Comparison of ENCODE assay signal across 8 cellular contexts in the genomic region with DNA sequence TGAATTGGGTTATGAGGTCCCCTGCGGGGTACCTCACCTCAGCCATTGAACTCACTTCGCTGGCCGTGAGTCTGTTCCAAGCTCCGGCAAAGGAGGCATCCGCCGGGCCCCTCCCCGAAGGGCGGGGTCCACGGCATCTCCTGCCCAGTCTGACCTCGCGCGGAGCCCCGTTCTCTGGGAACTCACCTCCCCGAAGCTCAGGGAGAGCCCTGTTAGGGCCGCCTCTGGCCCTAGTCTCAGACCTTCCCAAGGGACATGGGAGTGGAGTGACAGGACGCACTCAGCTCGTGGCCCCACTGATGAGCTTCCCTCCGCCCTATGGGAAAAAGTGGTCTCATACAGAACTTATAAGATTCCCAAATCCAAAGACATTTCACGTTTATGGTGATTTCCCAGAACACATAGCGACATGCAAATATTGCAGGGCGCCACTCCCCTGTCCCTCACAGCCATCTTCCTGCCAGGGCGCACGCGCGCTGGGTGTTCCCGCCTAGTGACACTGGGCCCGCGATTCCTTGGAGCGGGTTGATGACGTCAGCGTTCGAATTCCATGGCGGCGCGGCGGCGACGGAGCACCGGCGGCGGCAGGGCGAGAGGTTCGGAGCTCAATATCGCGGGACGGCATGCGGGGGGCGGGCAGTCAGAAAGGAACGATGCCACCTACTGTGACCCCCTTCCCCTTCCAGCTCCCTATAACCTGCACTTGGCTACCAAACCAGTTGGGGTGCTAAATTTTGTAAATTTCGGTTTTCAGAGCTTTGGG. TPM values are rescaled to one million over a fixed set of nuclear protein-coding genes. Genes with fewer than 3 reads are reported as not detected.
DNase-seq lines count a peak whose midpoint lies in the region; ATAC-seq and TF ChIP-seq lines count a peak whose summit lies in the region.

A gene with protein sequence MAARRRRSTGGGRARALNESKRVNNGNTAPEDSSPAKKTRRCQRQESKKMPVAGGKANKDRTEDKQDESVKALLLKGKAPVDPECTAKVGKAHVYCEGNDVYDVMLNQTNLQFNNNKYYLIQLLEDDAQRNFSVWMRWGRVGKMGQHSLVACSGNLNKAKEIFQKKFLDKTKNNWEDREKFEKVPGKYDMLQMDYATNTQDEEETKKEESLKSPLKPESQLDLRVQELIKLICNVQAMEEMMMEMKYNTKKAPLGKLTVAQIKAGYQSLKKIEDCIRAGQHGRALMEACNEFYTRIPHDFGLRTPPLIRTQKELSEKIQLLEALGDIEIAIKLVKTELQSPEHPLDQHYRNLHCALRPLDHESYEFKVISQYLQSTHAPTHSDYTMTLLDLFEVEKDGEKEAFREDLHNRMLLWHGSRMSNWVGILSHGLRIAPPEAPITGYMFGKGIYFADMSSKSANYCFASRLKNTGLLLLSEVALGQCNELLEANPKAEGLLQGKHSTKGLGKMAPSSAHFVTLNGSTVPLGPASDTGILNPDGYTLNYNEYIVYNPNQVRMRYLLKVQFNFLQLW (plus strand): TSS at position 544 of the 763 bp plus-strand sequence. CDS start 7 bp downstream, at position 551.

- peak; percentile 86 for TF ChIP-seq POLR2A in breast epithelium (IDR thresholded peaks at IDR 0.05)

- ATAC-seq in GM18870 (IDR thresholded peaks at IDR 0.05; ENCODE audit: unreplicated experiment), result peak; percentile 93
- ATAC-seq in HG03135 (IDR thresholded peaks at IDR 0.05; ENCODE audit: unreplicated experiment), result peak; percentile 91

- DNase-seq in ACHN (peak; percentile 98), NCI-H2196 treated with DMSO at 0.1 percent for 48 hours (lab: John Stamatoyannopoulos, UW; ENCODE audit: unreplicated experiment) (peak; percentile 99), breast epithelium (ENCODE audit: low spot score in 2 of 2) (peak; percentile 96)

- in situ Hi-C loops in ACHN (cut with HindIII; ENCODE audit: low pct_ligation_motif_present, low pct_unique_long_range_greater_than_20kb, low sequenced_read_pairs), result no loop called here

- TF ChIP-seq CTCF in VCaP (conservative IDR thresholded peaks at IDR 0.05) (no peak), breast epithelium (IDR thresholded peaks at IDR 0.05) (peak in 1 of 3 donors; percentile 3)

- peak within 1 kb of the TSS; percentile 72 to 80 (median 72) for H3K4me3 ChIP-seq in breast epithelium
- H3K4me3 ChIP-seq in iPS-18c (ENCODE audit: insufficient read depth, low read depth, low read length), result peak within 1 kb of the TSS; percentile 77
- H3K4me3 ChIP-seq in skeletal muscle tissue (ENCODE audit: low read length in 3 of 3), result peak within 1 kb of the TSS; percentile 88 to 90 (median 89)

- peak within 1 kb of the TSS; percentile 89 to 98 (median 95) for H3K9ac ChIP-seq in skeletal muscle tissue (ENCODE audit: low read depth in 1 of 3, low read length in 3 of 3)

- H3K36me3 ChIP-seq in breast epithelium, result no peaks in the 10 kb centered on the region
- H3K36me3 ChIP-seq in skeletal muscle tissue (ENCODE audit: control insufficient read depth in 3 of 3, insufficient read depth in 3 of 3, low read length in 3 of 3), result peaks cover 11 to 31% (median 18%) of the 10 kb centered on the region in 3 donors

- H3K4me1 ChIP-seq in breast epithelium (no peaks in the 10 kb centered on the region), skeletal muscle tissue (ENCODE audit: control insufficient read depth in 3 of 3, insufficient read depth in 3 of 3, low read length in 3 of 3) (peaks cover 0 to 9% (median 5%) of the 10 kb centered on the region in 3 donors)

- intact Hi-C loops in breast epithelium (cut with DNase I; ENCODE audit: low total_unique reads), result no loop called here

- no peaks in the 10 kb centered on the region for H3K27me3 ChIP-seq in breast epithelium
- no peaks in the 10 kb centered on the region for H3K27me3 ChIP-seq in skeletal muscle tissue (ENCODE audit: control insufficient read depth in 3 of 3, insufficient read depth in 3 of 3, low read length in 3 of 3)

- H3K27ac ChIP-seq in VCaP (peak within 1 kb of the TSS; percentile 80), breast epithelium (peak within 1 kb of the TSS; percentile 91 to 94), skeletal muscle tissue (ENCODE audit: low read depth, low read length) (peak within 1 kb of the TSS; percentile 91)

- H3K9me3 ChIP-seq in breast epithelium, result no peaks in the 10 kb centered on the region
- H3K9me3 ChIP-seq in iPS-18c (ENCODE audit: control insufficient read depth, insufficient read depth, low read length), result no peaks in the 10 kb centered on the region
- H3K9me3 ChIP-seq in skeletal muscle tissue (ENCODE audit: control insufficient read depth in 3 of 3, low read length in 3 of 3), result no peaks in the 10 kb centered on the region

RNA-seq across cellular contexts. Expression of the gene that starts here (rescaled TPM):
- 10 to 100 TPM; 14.7 to 20.0 (median 17.9) TPM for total RNA-seq in breast epithelium
- total RNA-seq in skeletal muscle tissue, result 8.4 TPM

Comparison
In these comparisons a context has a peak if more than half of its experiments do, and no peak if none do; other contexts are left out.
1. Peak in every context shown above with its lines: DNase-seq, ATAC-seq, H3K4me3 ChIP-seq and H3K27ac ChIP-seq.